ENCODE assay signal across 21 cellular contexts in genomic region chr5:168015506-168015905, GRCh38.
DNase-seq lines count a peak whose midpoint lies in the region; ATAC-seq and TF ChIP-seq lines count a peak whose summit lies in the region.
"Had no signal": no experiment of that assay in that cellular context is flagged by ENCODE, and none has a peak within 500 bp of the region (broad histone marks: within the 10 kb centered on the region; RNA-seq: fewer than 3 reads in every experiment).

No MANE protein-coding gene starts in this region.

- no peaks in the 10 kb centered on the region for H3K4me1 ChIP-seq in adipocyte (ENCODE audit: control insufficient read depth, insufficient read depth, low read length)
- H3K4me1 ChIP-seq: A549, psoas muscle had no signal

- DNase-seq in AG04449 (ENCODE audit: low read depth, low spot score) (peak; percentile 47), GM04504 (ENCODE audit: low read depth) (peak; percentile 72), adipocyte (ENCODE audit: low read depth) (peak; percentile 32), fibroblast of villous mesenchyme (ENCODE audit: low read depth) (peak; percentile 10), NCI-H1105 treated with DMSO at 0.1 percent for 48 hours (lab: John Stamatoyannopoulos, UW) (no peak), HuH-7.5 (ENCODE audit: low spot score) (no peak)
- DNase-seq: activated CD4-positive, alpha-beta T cell treated with anti-CD3 and anti-CD28 coated beads, Interleukin-2, amount 10 ng/mL, durations not matched to agents 7 days and 5 days; activated naive CD4-positive, alpha-beta T cell treated with anti-CD3 and anti-CD28 coated beads, Interleukin-2, amount 50 U/mL, for 16 hours; Calu3; cerebellar nuclear complex; foreskin melanocyte; KG1; left cardiac atrium; NCI-H1436 treated with DMSO at 0.1 percent for 48 hours; psoas muscle; trophoblast cell; WERI-Rb-1 had no signal

- POLR2A ChIA-PET in AG04449 (lab: Yijun Ruan, JAX) = no interaction called here

- peaks cover 22% of the 10 kb centered on the region for H3K27me3 ChIP-seq in adipocyte (replicated peaks; ENCODE audit: control insufficient read depth, insufficient read depth, low read length)

- H3K4me3 ChIP-seq in AG04449 (ENCODE audit: low read depth, low read length) = no peak overlapping the region
- no peak overlapping the region for H3K4me3 ChIP-seq in adipocyte (ENCODE audit: low read length)
- no peak overlapping the region for H3K4me3 ChIP-seq in fibroblast of villous mesenchyme (ENCODE audit: low read depth, low read length)
- H3K4me3 ChIP-seq: A549, psoas muscle had no signal

- H3K9ac ChIP-seq in adipocyte (ENCODE audit: low read length) = no peak overlapping the region

- H3K9me3 ChIP-seq in adipocyte (ENCODE audit: control insufficient read depth, low read length) = no peaks in the 10 kb centered on the region
- H3K9me3 ChIP-seq: A549, neutrophil, psoas muscle had no signal

- no peaks in the 10 kb centered on the region for H3K36me3 ChIP-seq in adipocyte (ENCODE audit: control insufficient read depth, insufficient read depth, low read length, severe bottlenecking)
- H3K36me3 ChIP-seq: neutrophil, WERI-Rb-1 had no signal

- TF ChIP-seq CTCF in AG04449 (IDR thresholded peaks at IDR 0.05; ENCODE audit: insufficient read depth, low read length, missing control alignments) (no peak), fibroblast of villous mesenchyme (IDR thresholded peaks at IDR 0.05; ENCODE audit: insufficient read depth, low read depth, low read length) (no peak)

- ATAC-seq in GM21786 (IDR thresholded peaks at IDR 0.05; ENCODE audit: unreplicated experiment) = no peak
- ATAC-seq in GM19395 (IDR thresholded peaks at IDR 0.05; ENCODE audit: unreplicated experiment) = no peak
- ATAC-seq: A549, left cardiac atrium, psoas muscle had no signal

- CTCF ChIA-PET in AG04449 (lab: Yijun Ruan, JAX) = no interaction called here

Comparison
In these comparisons a context has a peak if more than half of its experiments do, and no peak if none do; other contexts are left out.
1. DNase-seq: peak in AG04449 (single experiment), GM04504 (single experiment), adipocyte (single experiment) and fibroblast of villous mesenchyme (single experiment); none in NCI-H1105 treated with DMSO at 0.1 percent for 48 hours (single experiment) and HuH-7.5 (single experiment).